In genomic region chr13:93957371-93957770, GRCh38 we compare ENCODE assay signal across 20 cellular contexts.
"Had no signal": no experiment of that assay in that cellular context is flagged by ENCODE, and none has a peak within 500 bp of the region (broad histone marks: within the 10 kb centered on the region; RNA-seq: fewer than 3 reads in every experiment).

No MANE protein-coding gene starts in this region.

- H3K4me3 ChIP-seq: colonic mucosa, dorsolateral prefrontal cortex, esophagus squamous epithelium, gastrocnemius medialis, heart right ventricle, left lung, lower lobe of right lung, mucosa of descending colon had no signal

- DNase-seq: colonic mucosa; dermis blood vessel endothelial cell; dorsolateral prefrontal cortex; effector CD4-positive, alpha-beta T cell; effector memory CD4-positive, alpha-beta T cell; esophagus squamous epithelium; foreskin melanocyte; gastrocnemius medialis; glutamatergic neuron; head of caudate nucleus; heart right ventricle; hippocampal formation; left cardiac atrium; left lung; left ventricle myocardium superior; lower lobe of right lung; mesenchymal stem cell; mucosa of descending colon; naive B cell; naive thymus-derived CD8-positive, alpha-beta T cell had no signal

- ATAC-seq: gastrocnemius medialis; heart right ventricle; left cardiac atrium; left lung; left ventricle myocardium superior; lower lobe of right lung; mucosa of descending colon; naive thymus-derived CD8-positive, alpha-beta T cell had no signal

- H3K4me1 ChIP-seq: colonic mucosa, esophagus squamous epithelium, gastrocnemius medialis, heart right ventricle, left lung, lower lobe of right lung had no signal

- H3K9me3 ChIP-seq: colonic mucosa, esophagus squamous epithelium, gastrocnemius medialis, lower lobe of right lung, mucosa of descending colon had no signal

- H3K36me3 ChIP-seq: colonic mucosa, esophagus squamous epithelium, gastrocnemius medialis, heart right ventricle, left lung, lower lobe of right lung had no signal

- H3K27ac ChIP-seq: colonic mucosa, dorsolateral prefrontal cortex, gastrocnemius medialis, heart right ventricle, left lung, lower lobe of right lung had no signal
